ENCODE assay signal across 8 cellular contexts in genomic region chr5:65035212-65036206, GRCh38.
DNase-seq lines count a peak whose midpoint lies in the region; ATAC-seq and TF ChIP-seq lines count a peak whose summit lies in the region.

No MANE protein-coding gene starts in this region.

- peak; percentile 58 for DNase-seq in NCI-H1105 treated with DMSO at 0.1 percent for 48 hours (lab: John Stamatoyannopoulos, UW)
- peak; percentile 85 for DNase-seq in T-helper 2 cell treated with Interferon-gamma antibody and Interleukin-4, amounts not matched to agents 5 μg/mL and 100 μg/mL, for 36 hours (ENCODE audit: low spot score)
- DNase-seq in ascending aorta (ENCODE audit: low spot score in 2 of 2), result peak; percentile 50 to 93
- peak; percentile 96 for DNase-seq in hepatic stellate cell (ENCODE audit: low spot score)
- DNase-seq in putamen (ENCODE audit: low spot score), result peak; percentile 88
- DNase-seq in vagina (ENCODE audit: extremely low spot score in 2 of 2), result no peak

- H3K9me3 ChIP-seq in ascending aorta (no peaks in the 10 kb centered on the region), vagina (no peaks in the 10 kb centered on the region)

- H3K27ac Mint-ChIP-seq in T-helper 2 cell treated with Interferon-gamma antibody and Interleukin-4, amounts not matched to agents 5 μg/mL and 100 μg/mL, for 36 hours, result peak overlapping the region; percentile 90

- peaks cover 33% of the 10 kb centered on the region for H3K4me1 Mint-ChIP-seq in T-helper 2 cell treated with Interferon-gamma antibody and Interleukin-4, amounts not matched to agents 5 μg/mL and 100 μg/mL, for 36 hours (ENCODE audit: low read depth)

- TF ChIP-seq CTCF in GM12875 (IDR thresholded peaks at IDR 0.05; ENCODE audit: borderline replicate concordance, insufficient read depth, low read depth, low read length) (no peak), ascending aorta (IDR thresholded peaks at IDR 0.05) (no peak), vagina (IDR thresholded peaks at IDR 0.05) (peak in 1 of 3 experiments; percentile 16)

- no peak for TF ChIP-seq POLR2A in vagina (IDR thresholded peaks at IDR 0.05)

- H3K4me3 Mint-ChIP-seq in T-helper 2 cell treated with Interferon-gamma antibody and Interleukin-4, amounts not matched to agents 5 μg/mL and 100 μg/mL, for 36 hours, result peak overlapping the region; percentile 74

- H3K27me3 ChIP-seq in ascending aorta (no peaks in the 10 kb centered on the region), vagina (no peaks in the 10 kb centered on the region)

- H3K9me3 Mint-ChIP-seq in T-helper 2 cell treated with Interferon-gamma antibody and Interleukin-4, amounts not matched to agents 5 μg/mL and 100 μg/mL, for 36 hours, result no peaks in the 10 kb centered on the region

- H3K27me3 Mint-ChIP-seq in T-helper 2 cell treated with Interferon-gamma antibody and Interleukin-4, amounts not matched to agents 5 μg/mL and 100 μg/mL, for 36 hours (ENCODE audit: low read depth), result no peaks in the 10 kb centered on the region

- peak; percentile 82 for ATAC-seq in HG02623 (IDR thresholded peaks at IDR 0.05; ENCODE audit: unreplicated experiment)

- intact Hi-C loops in ascending aorta (cut with DNase I), result loop anchor here (2.0 to 10.0 kb wide), 5 partner anchors 67 to 892 kb away; partner anchors contain the start of gene ERBIN
- intact Hi-C loops in vagina (cut with DNase I), result no loop called here

- H3K36me3 Mint-ChIP-seq in T-helper 2 cell treated with Interferon-gamma antibody and Interleukin-4, amounts not matched to agents 5 μg/mL and 100 μg/mL, for 36 hours (ENCODE audit: low read depth), result peaks cover 2% of the 10 kb centered on the region

- H3K4me3 ChIP-seq in GM12875 (ENCODE audit: low read depth, low read length), result peak overlapping the region; percentile 61
- peak overlapping the region; percentile 53 to 61 for H3K4me3 ChIP-seq in ascending aorta
- H3K4me3 ChIP-seq in vagina, result peak overlapping the region; percentile 59 to 70

- H3K36me3 ChIP-seq in ascending aorta, result no peaks in the 10 kb centered on the region
- H3K36me3 ChIP-seq in vagina, result no peaks in the 10 kb centered on the region

- H3K27ac ChIP-seq in ascending aorta (peak overlapping the region; percentile 95 to 97), vagina (peak overlapping the region; percentile 92)

- H3K4me1 ChIP-seq in ascending aorta (peaks cover 7 to 48% of the 10 kb centered on the region in 2 donors), vagina (peaks cover 25% of the 10 kb centered on the region)

Comparison
In these comparisons a context has a peak if more than half of its experiments do, and no peak if none do; other contexts are left out.
1. DNase-seq: peak in NCI-H1105 treated with DMSO at 0.1 percent for 48 hours (single experiment), T-helper 2 cell treated with Interferon-gamma antibody and Interleukin-4, amounts not matched to agents 5 μg/mL and 100 μg/mL, for 36 hours (single experiment), ascending aorta (2 of 2), hepatic stellate cell (single experiment) and putamen (single experiment); none in vagina (0 of 2).
2. Peak in every context shown above with its lines, with median percentiles within 50 percentile points of each other: H3K4me3 ChIP-seq.